In genomic region chr12:114750905-114751304, GRCh38 we compare ENCODE assay signal across 16 cellular contexts.
A peak's percentile ranks its signal among the peaks of the same experiment; 100 is the strongest.
DNase-seq lines count a peak whose midpoint lies in the region; ATAC-seq and TF ChIP-seq lines count a peak whose summit lies in the region.
"Had no signal": no experiment of that assay in that cellular context is flagged by ENCODE, and none has a peak within 500 bp of the region (broad histone marks: within the 10 kb centered on the region; RNA-seq: fewer than 3 reads in every experiment).

No MANE protein-coding gene starts in this region.

- peak overlapping the region; percentile 98 for H3K27ac Mint-ChIP-seq in mesothelial cell of epicardium
- H3K27ac Mint-ChIP-seq: CD4-positive, CD25-positive, alpha-beta regulatory T cell; GM23338; H9 had no signal

- TF ChIP-seq CTCF in mesothelial cell of epicardium (IDR thresholded peaks at IDR 0.05; ENCODE audit: unreplicated experiment), result no peak

- peaks cover 72% of the 10 kb centered on the region for H3K4me1 Mint-ChIP-seq in mesothelial cell of epicardium
- H3K4me1 Mint-ChIP-seq: CD4-positive, CD25-positive, alpha-beta regulatory T cell had no signal

- H3K27me3 Mint-ChIP-seq in mesothelial cell of epicardium (ENCODE audit: low read depth), result no peaks in the 10 kb centered on the region

- peak overlapping the region; percentile 13 for H3K4me3 Mint-ChIP-seq in mesothelial cell of epicardium
- H3K4me3 Mint-ChIP-seq: CD4-positive, CD25-positive, alpha-beta regulatory T cell; GM23338; H9 had no signal

- POLR2A ChIA-PET in HEK293T (lab: Yijun Ruan, JAX), result no interaction called here

- no peaks in the 10 kb centered on the region for H3K9me3 Mint-ChIP-seq in mesothelial cell of epicardium
- H3K9me3 Mint-ChIP-seq: GM23338, H9 had no signal

- DNase-seq in Right ventricle myocardium superior (no peak), cardiac septum (ENCODE audit: low spot score) (no peak), HEK293T (ENCODE audit: extremely low spot score) (no peak), dedifferentiated amniotic fluid mesenchymal stem cell (ENCODE audit: extremely low spot score) (peak; percentile 0), mesothelial cell of epicardium (ENCODE audit: low spot score in 2 of 2, unreplicated experiment in 2 of 2) (no peak), substantia nigra (lab: John Stamatoyannopoulos, UW) (no peak), HuH-7 (ENCODE audit: low spot score) (no peak)
- no peak for DNase-seq in activated CD4-positive, alpha-beta T cell treated with anti-CD3 and anti-CD28 coated beads, Interleukin-2, amount 50 U/mL, for 48 hours
- DNase-seq: 8988T; AML-193; CD4-positive, CD25-positive, alpha-beta regulatory T cell; DMS53; GF-D8; H9 had no signal

- CTCF ChIA-PET in HEK293T (lab: Yijun Ruan, JAX), result interaction anchor here (0.6 to 0.7 kb wide), 2 partner anchors 29 to 67 kb away, joined by 3 read pairs; partner anchors contain the start of gene TBX3

- peak; percentile 64 for ATAC-seq in Right ventricle myocardium superior (ENCODE audit: poor library complexity)

- intact Hi-C loops in Right ventricle myocardium superior (cut with DNase I) (no loop called here), cardiac septum (cut with DNase I) (no loop called here)

- H3K27ac ChIP-seq in substantia nigra (ENCODE audit: low read depth, low read length, poor library complexity, severe bottlenecking), result no peak overlapping the region
- H3K27ac ChIP-seq: BLaER1 treated with 17β-estradiol and CSF1 and Interleukin-3, amounts not matched to agents 10 nM and 100 nM had no signal

- no peaks in the 10 kb centered on the region for H3K36me3 Mint-ChIP-seq in mesothelial cell of epicardium
- H3K36me3 Mint-ChIP-seq: CD4-positive, CD25-positive, alpha-beta regulatory T cell had no signal

TF ChIP-seq in HEK293T, 16 proteins besides CTCF, POLR2A, EP300 and RAD21:
- TF ChIP-seq SP1 (IDR thresholded peaks at IDR 0.05), result no peak
- TF ChIP-seq PKNOX1 (IDR thresholded peaks at IDR 0.05), result peak; percentile 28; the same call in 1 of the 2 replicates
- no peak for TF ChIP-seq HDGF (IDR thresholded peaks at IDR 0.05; ENCODE audit: borderline replicate concordance)
- TF ChIP-seq NFRKB (IDR thresholded peaks at IDR 0.05), result no peak
- TF ChIP-seq ELF4 (IDR thresholded peaks at IDR 0.05), result no peak
- no peak for TF ChIP-seq SUZ12 (IDR thresholded peaks at IDR 0.05)
- TF ChIP-seq FOXK2 (IDR thresholded peaks at IDR 0.05), result no peak
